ENCODE assay signal across 24 cellular contexts in genomic region chr22:46676479-46676878, GRCh38. TPM values are rescaled to one million over a fixed set of nuclear protein-coding genes. Genes with fewer than 3 reads are reported as not detected.
DNase-seq lines count a peak whose midpoint lies in the region; ATAC-seq and TF ChIP-seq lines count a peak whose summit lies in the region.
"Had no signal": no experiment of that assay in that cellular context is flagged by ENCODE, and none has a peak within 500 bp of the region (broad histone marks: within the 10 kb centered on the region; RNA-seq: fewer than 3 reads in every experiment).

No MANE protein-coding gene starts in this region.

- no peak overlapping the region for H3K4me3 ChIP-seq in heart right ventricle
- H3K4me3 ChIP-seq in gastrocnemius medialis = no peak overlapping the region
- no peak overlapping the region for H3K4me3 ChIP-seq in thyroid gland (replicated peaks in 1 of 3)
- H3K4me3 ChIP-seq: GM23338, lower lobe of right lung, smooth muscle cell, thoracic aorta, uterus had no signal

- no peaks in the 10 kb centered on the region for H3K27me3 Mint-ChIP-seq in activated CD4-positive, alpha-beta memory T cell treated with anti-CD3 and anti-CD28 coated beads for 36 hours
- H3K27me3 Mint-ChIP-seq in activated CD4-positive, alpha-beta memory T cell treated with anti-CD3 and anti-CD28 coated beads, Interleukin-2, amount 10 ng/mL, durations not matched to agents 7 days and 5 days = no peaks in the 10 kb centered on the region
- no peaks in the 10 kb centered on the region for H3K27me3 Mint-ChIP-seq in activated T-helper 2 cell treated with anti-CD3 and anti-CD28 coated beads, Interferon-gamma antibody, Interleukin-2, Interleukin-4, amounts not matched to agents 10 μg/mL and 5 μg/mL and 100 μg/mL, durations not matched to agents 14 hours and 24 hours and 36 hours (ENCODE audit: low read depth)
- H3K27me3 Mint-ChIP-seq: CD8-positive, alpha-beta memory T cell; T-helper 17 cell had no signal

- TF ChIP-seq CTCF in heart right ventricle (IDR thresholded peaks at IDR 0.05) = no peak
- no peak for TF ChIP-seq CTCF in gastrocnemius medialis (IDR thresholded peaks at IDR 0.05 in 4 of 5, conservative IDR thresholded peaks at IDR 0.05 in 1 of 5)
- TF ChIP-seq CTCF in thyroid gland (IDR thresholded peaks at IDR 0.05) = no peak

- peaks cover 0 to 69% (median 10%) of the 10 kb centered on the region in 9 donors for H3K36me3 ChIP-seq in heart right ventricle
- peaks cover 0 to 11% of the 10 kb centered on the region in 2 donors for H3K36me3 ChIP-seq in gastrocnemius medialis
- H3K36me3 ChIP-seq in thyroid gland = peaks cover 6 to 20% of the 10 kb centered on the region in 2 donors
- H3K36me3 ChIP-seq: uterus had no signal

- peaks cover 47% of the 10 kb centered on the region for H3K4me1 Mint-ChIP-seq in activated CD4-positive, alpha-beta memory T cell treated with anti-CD3 and anti-CD28 coated beads for 36 hours (ENCODE audit: low read depth)
- peaks cover 27% of the 10 kb centered on the region for H3K4me1 Mint-ChIP-seq in activated CD4-positive, alpha-beta memory T cell treated with anti-CD3 and anti-CD28 coated beads, Interleukin-2, amount 10 ng/mL, durations not matched to agents 7 days and 5 days
- H3K4me1 Mint-ChIP-seq in activated T-helper 2 cell treated with anti-CD3 and anti-CD28 coated beads, Interferon-gamma antibody, Interleukin-2, Interleukin-4, amounts not matched to agents 10 μg/mL and 5 μg/mL and 100 μg/mL, durations not matched to agents 14 hours and 24 hours and 36 hours (ENCODE audit: low read depth) = peaks cover 16% of the 10 kb centered on the region
- H3K4me1 Mint-ChIP-seq: GM23338 had no signal

- WGBS in heart right ventricle, 2 donors = 87 to 90% methylated on average over 15 of the region's 15 CpGs
- 100% methylated on average over 2 of the region's 15 CpGs; no CpG with 5 or more reads in 1 of the 2 donors for WGBS in thyroid gland, 2 donors

- ATAC-seq in heart right ventricle (peak in 3 of 8 donors; percentile 0 to 11 (median 6)), Right ventricle myocardium inferior (no peak), gastrocnemius medialis (peak in 1 of 2 donors; percentile 15)
- ATAC-seq: activated CD4-positive, CD25-positive, alpha-beta regulatory T cell treated with anti-CD3 and anti-CD28 coated beads, Interleukin-2, amount 50 U/mL, for 24 hours; esophagus mucosa; GM23338; lower lobe of right lung; natural killer cell; T-helper 17 cell had no signal

- in situ Hi-C loops in gastrocnemius medialis (cut with MboI; ENCODE audit: low sequenced_read_pairs in 4 of 4) = loop anchor here in 1 of 4 donors (25.0 kb wide), 1 partner anchor 114 kb away; no protein-coding TSS in a partner anchor

- no peak for DNase-seq in activated CD4-positive, alpha-beta memory T cell treated with anti-CD3 and anti-CD28 coated beads for 36 hours
- DNase-seq in activated CD4-positive, alpha-beta memory T cell treated with anti-CD3 and anti-CD28 coated beads, Interleukin-2, amount 10 ng/mL, durations not matched to agents 7 days and 5 days = no peak
- no peak for DNase-seq in heart right ventricle
- no peak for DNase-seq in Right ventricle myocardium inferior (ENCODE audit: missing footprints)
- DNase-seq in activated T-helper 2 cell treated with anti-CD3 and anti-CD28 coated beads, Interferon-gamma antibody, Interleukin-2, Interleukin-4, amounts not matched to agents 10 μg/mL and 5 μg/mL and 100 μg/mL, durations not matched to agents 14 hours and 24 hours and 36 hours (ENCODE audit: low spot score) = no peak
- no peak for DNase-seq in gastrocnemius medialis
- DNase-seq in COR-L47 (lab: John Stamatoyannopoulos, UW) = no peak
- DNase-seq in thyroid gland = no peak
- DNase-seq: CD8-positive, alpha-beta memory T cell; lower lobe of right lung; natural killer cell; NCI-H146; NCI-H2107; NCI-H345; SHP77; stimulated activated naive CD4-positive, alpha-beta T cell treated with Interleukin-2 at 50 U/mL for 16 hours; T-helper 17 cell; uterus had no signal

- CTCF ChIA-PET in activated CD4-positive, alpha-beta memory T cell treated with anti-CD3 and anti-CD28 coated beads for 36 hours (lab: Charles Lee) = interaction anchor here (1.4 kb wide), 1 partner anchor 113 kb away, joined by 6 read pairs; no protein-coding TSS in a partner anchor
- CTCF ChIA-PET in activated CD4-positive, alpha-beta memory T cell treated with anti-CD3 and anti-CD28 coated beads, Interleukin-2, amount 10 ng/mL, durations not matched to agents 7 days and 5 days (lab: Charles Lee) = no interaction called here

- H3K27ac ChIP-seq in heart right ventricle (peak overlapping the region in 8 of 10 donors; percentile 22 to 77 (median 62)), gastrocnemius medialis (peak overlapping the region; percentile 69 to 81 (median 78)), thyroid gland (no peak overlapping the region)
- H3K27ac ChIP-seq: lower lobe of right lung, thoracic aorta, uterus had no signal

- H3K4me1 ChIP-seq in heart right ventricle = peaks cover 3 to 64% (median 26%) of the 10 kb centered on the region in 9 donors
- H3K4me1 ChIP-seq in gastrocnemius medialis = peaks cover 12 to 17% of the 10 kb centered on the region in 2 donors
- no peaks in the 10 kb centered on the region for H3K4me1 ChIP-seq in thyroid gland
- H3K4me1 ChIP-seq: uterus had no signal

- POLR2A ChIA-PET in activated CD4-positive, alpha-beta memory T cell treated with anti-CD3 and anti-CD28 coated beads for 36 hours (lab: Charles Lee) = no interaction called here
- POLR2A ChIA-PET in activated CD4-positive, alpha-beta memory T cell treated with anti-CD3 and anti-CD28 coated beads, Interleukin-2, amount 10 ng/mL, durations not matched to agents 7 days and 5 days (lab: Charles Lee) = no interaction called here

- H3K36me3 Mint-ChIP-seq in activated CD4-positive, alpha-beta memory T cell treated with anti-CD3 and anti-CD28 coated beads for 36 hours = peaks cover 13% of the 10 kb centered on the region
- peaks cover 7% of the 10 kb centered on the region for H3K36me3 Mint-ChIP-seq in activated CD4-positive, alpha-beta memory T cell treated with anti-CD3 and anti-CD28 coated beads, Interleukin-2, amount 10 ng/mL, durations not matched to agents 7 days and 5 days (ENCODE audit: low read depth)
- H3K36me3 Mint-ChIP-seq in activated T-helper 2 cell treated with anti-CD3 and anti-CD28 coated beads, Interferon-gamma antibody, Interleukin-2, Interleukin-4, amounts not matched to agents 10 μg/mL and 5 μg/mL and 100 μg/mL, durations not matched to agents 14 hours and 24 hours and 36 hours (ENCODE audit: low read depth) = peaks cover 27% of the 10 kb centered on the region
- H3K36me3 Mint-ChIP-seq: natural killer cell had no signal

- peak overlapping the region; percentile 87 for H3K4me3 Mint-ChIP-seq in activated CD4-positive, alpha-beta memory T cell treated with anti-CD3 and anti-CD28 coated beads for 36 hours
- no peak overlapping the region for H3K4me3 Mint-ChIP-seq in activated CD4-positive, alpha-beta memory T cell treated with anti-CD3 and anti-CD28 coated beads, Interleukin-2, amount 10 ng/mL, durations not matched to agents 7 days and 5 days
- no peak overlapping the region for H3K4me3 Mint-ChIP-seq in activated T-helper 2 cell treated with anti-CD3 and anti-CD28 coated beads, Interferon-gamma antibody, Interleukin-2, Interleukin-4, amounts not matched to agents 10 μg/mL and 5 μg/mL and 100 μg/mL, durations not matched to agents 14 hours and 24 hours and 36 hours (ENCODE audit: low read depth)
- H3K4me3 Mint-ChIP-seq: GM23338, natural killer cell, T-helper 17 cell had no signal

- intact Hi-C loops in activated CD4-positive, alpha-beta memory T cell treated with anti-CD3 and anti-CD28 coated beads for 36 hours (cut with micrococcal nuclease) = no loop called here
- intact Hi-C loops in heart right ventricle (cut with DNase I) (loop anchor here in 1 of 10 donors (5.0 kb wide), 2 partner anchors 99 to 114 kb away; no protein-coding TSS in a partner anchor), Right ventricle myocardium inferior (cut with DNase I) (no loop called here), gastrocnemius medialis (cut with DNase I; ENCODE audit: low total_unique reads) (loop anchor here (5.0 kb wide), 2 partner anchors 99 to 114 kb away; no protein-coding TSS in a partner anchor), thyroid gland (cut with DNase I) (no loop called here)
- intact Hi-C loops in activated T-helper 2 cell treated with anti-CD3 and anti-CD28 coated beads, Interferon-gamma antibody, Interleukin-2, Interleukin-4, amounts not matched to agents 10 μg/mL and 5 μg/mL and 100 μg/mL, durations not matched to agents 14 hours and 24 hours and 36 hours (cut with micrococcal nuclease) = no loop called here

- H3K9me3 ChIP-seq in heart right ventricle = no peaks in the 10 kb centered on the region
- no peaks in the 10 kb centered on the region for H3K9me3 ChIP-seq in gastrocnemius medialis
- no peaks in the 10 kb centered on the region for H3K9me3 ChIP-seq in thyroid gland
- H3K9me3 ChIP-seq: lower lobe of right lung, thoracic aorta, uterus had no signal

- no peaks in the 10 kb centered on the region for H3K27me3 ChIP-seq in heart right ventricle
- no peaks in the 10 kb centered on the region for H3K27me3 ChIP-seq in gastrocnemius medialis
- H3K27me3 ChIP-seq in thyroid gland = no peaks in the 10 kb centered on the region
- H3K27me3 ChIP-seq: uterus had no signal

- H3K27ac Mint-ChIP-seq in activated CD4-positive, alpha-beta memory T cell treated with anti-CD3 and anti-CD28 coated beads for 36 hours = peak overlapping the region; percentile 98
- H3K27ac Mint-ChIP-seq in activated CD4-positive, alpha-beta memory T cell treated with anti-CD3 and anti-CD28 coated beads, Interleukin-2, amount 10 ng/mL, durations not matched to agents 7 days and 5 days = no peak overlapping the region
- peak overlapping the region; percentile 60 for H3K27ac Mint-ChIP-seq in activated T-helper 2 cell treated with anti-CD3 and anti-CD28 coated beads, Interferon-gamma antibody, Interleukin-2, Interleukin-4, amounts not matched to agents 10 μg/mL and 5 μg/mL and 100 μg/mL, durations not matched to agents 14 hours and 24 hours and 36 hours
- H3K27ac Mint-ChIP-seq: GM23338, IgD-negative memory B cell, natural killer cell had no signal

- no peaks in the 10 kb centered on the region for H3K9me3 Mint-ChIP-seq in activated CD4-positive, alpha-beta memory T cell treated with anti-CD3 and anti-CD28 coated beads for 36 hours
- H3K9me3 Mint-ChIP-seq in activated CD4-positive, alpha-beta memory T cell treated with anti-CD3 and anti-CD28 coated beads, Interleukin-2, amount 10 ng/mL, durations not matched to agents 7 days and 5 days = no peaks in the 10 kb centered on the region
- H3K9me3 Mint-ChIP-seq in activated T-helper 2 cell treated with anti-CD3 and anti-CD28 coated beads, Interferon-gamma antibody, Interleukin-2, Interleukin-4, amounts not matched to agents 10 μg/mL and 5 μg/mL and 100 μg/mL, durations not matched to agents 14 hours and 24 hours and 36 hours = no peaks in the 10 kb centered on the region
- H3K9me3 Mint-ChIP-seq: CD8-positive, alpha-beta memory T cell; GM23338; IgD-negative memory B cell; natural killer cell had no signal

- TF ChIP-seq POLR2A in gastrocnemius medialis (IDR thresholded peaks at IDR 0.05) = no peak
- TF ChIP-seq POLR2A in thyroid gland (IDR thresholded peaks at IDR 0.05) = no peak

RNA-seq across cellular contexts. Expression of gene GRAMD4, which starts 56.3 kb away (rescaled TPM):
- total RNA-seq in activated CD4-positive, alpha-beta memory T cell treated with anti-CD3 and anti-CD28 coated beads for 36 hours = 10 to 100 TPM; 50.4 to 52.0 TPM
- 10 to 100 TPM; 52.9 to 54.8 TPM for total RNA-seq in activated CD4-positive, alpha-beta memory T cell treated with anti-CD3 and anti-CD28 coated beads, Interleukin-2, amount 10 ng/mL, durations not matched to agents 7 days and 5 days
- 100 to 1,000 TPM in 3 of 10 donors, 10 to 100 TPM in 7; 53.9 to 143 (median 71.0) TPM for total RNA-seq in heart right ventricle
- 10 to 100 TPM; 29.3 to 33.3 TPM for polyA plus RNA-seq in heart right ventricle
- total RNA-seq in Right ventricle myocardium inferior = 80.0 TPM
- 90.8 and 91.6 TPM in 2 replicates for total RNA-seq in activated T-helper 2 cell treated with anti-CD3 and anti-CD28 coated beads, Interferon-gamma antibody, Interleukin-2, Interleukin-4, amounts not matched to agents 10 μg/mL and 5 μg/mL and 100 μg/mL, durations not matched to agents 14 hours and 24 hours and 36 hours
- 100 to 1,000 TPM in 1 of 4 donors, 10 to 100 TPM in 3; 16.7 to 106 (median 53.3) TPM for total RNA-seq in gastrocnemius medialis
- total RNA-seq in thyroid gland = 100 to 1,000 TPM in 1 of 4 donors, 10 to 100 TPM in 3; 33.5 to 193 (median 62.1) TPM

Comparison
In these comparisons a context has a peak if more than half of its experiments do, and no peak if none do; other contexts are left out.
1. H3K27ac ChIP-seq: peak in heart right ventricle (8 of 10) and gastrocnemius medialis (4 of 4); none in thyroid gland (0 of 3).